ENCODE assay signal across 22 cellular contexts in the genomic region with DNA sequence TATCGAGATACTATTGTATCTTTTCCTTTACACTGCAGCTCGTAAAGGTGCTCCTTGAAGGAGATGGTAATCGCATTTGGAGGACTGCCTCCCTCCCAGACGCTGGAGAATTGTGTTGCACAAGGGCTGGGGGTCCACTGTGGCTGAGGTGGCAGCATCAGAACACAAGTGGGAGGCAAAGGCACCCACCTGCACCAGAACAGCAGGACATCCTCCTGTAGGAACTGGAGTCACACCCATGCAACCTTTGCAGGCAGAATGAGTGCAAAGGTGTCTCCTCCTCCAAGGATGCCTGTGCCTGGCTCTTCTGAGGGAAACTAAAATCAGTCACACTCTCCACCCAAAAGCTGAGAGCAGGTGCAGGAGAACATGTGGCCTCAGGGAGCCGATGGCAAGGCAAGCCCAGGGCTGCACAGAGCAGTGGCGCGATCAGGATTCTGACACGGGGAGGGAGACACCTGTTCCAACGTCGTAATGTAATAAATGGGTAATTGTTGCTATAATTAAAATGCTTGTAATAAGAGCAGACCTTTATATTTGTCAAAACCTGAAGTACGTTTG.
"Had no signal": no experiment of that assay in that cellular context is flagged by ENCODE, and none has a peak within 500 bp of the region (broad histone marks: within the 10 kb centered on the region; RNA-seq: fewer than 3 reads in every experiment).

No MANE protein-coding gene starts in this region.

- H3K4me2 ChIP-seq: neural progenitor cell, smooth muscle cell had no signal

- H3K9me3 Mint-ChIP-seq: immature natural killer cell; natural killer cell; stimulated activated effector memory CD8-positive, alpha-beta T cell treated with anti-CD3 and anti-CD28 coated beads, Interleukin-12 subunit alpha, Interleukin-12 subunit beta, amount 100 ng/mL, for 72 hours; type B pancreatic cell had no signal

- ATAC-seq: left lung; natural killer cell; sciatic nerve; stimulated activated effector memory CD8-positive, alpha-beta T cell treated with anti-CD3 and anti-CD28 coated beads, Interleukin-12 subunit alpha, Interleukin-12 subunit beta, amount 100 ng/mL, for 72 hours had no signal

- H3K4me1 ChIP-seq: left lung, neural progenitor cell, prostate gland, right atrium auricular region, testis, tibial artery had no signal

- H2AFZ ChIP-seq: neural progenitor cell had no signal

- H3K27me3 ChIP-seq: neural progenitor cell, right atrium auricular region, testis, tibial artery had no signal

- H3K27ac Mint-ChIP-seq: immature natural killer cell; natural killer cell; stimulated activated effector memory CD8-positive, alpha-beta T cell treated with anti-CD3 and anti-CD28 coated beads, Interleukin-12 subunit alpha, Interleukin-12 subunit beta, amount 100 ng/mL, for 72 hours; type B pancreatic cell had no signal

- H3K27ac ChIP-seq: dorsolateral prefrontal cortex, left lung, neural progenitor cell, prostate gland, right atrium auricular region, testis, tibial artery had no signal

- H3K4me3 ChIP-seq: dorsolateral prefrontal cortex, left lung, neural progenitor cell, prostate gland, right atrium auricular region, smooth muscle cell, testis, tibial artery had no signal

- H3K9me3 ChIP-seq: left lung, prostate gland, right atrium auricular region, testis, tibial artery had no signal

- H3K4me1 Mint-ChIP-seq: immature natural killer cell; natural killer cell; stimulated activated effector memory CD8-positive, alpha-beta T cell treated with anti-CD3 and anti-CD28 coated beads, Interleukin-12 subunit alpha, Interleukin-12 subunit beta, amount 100 ng/mL, for 72 hours had no signal

- H3K4me3 Mint-ChIP-seq: immature natural killer cell; natural killer cell; neural progenitor cell; stimulated activated effector memory CD8-positive, alpha-beta T cell treated with anti-CD3 and anti-CD28 coated beads, Interleukin-12 subunit alpha, Interleukin-12 subunit beta, amount 100 ng/mL, for 72 hours; type B pancreatic cell had no signal

- H3K9ac ChIP-seq: neural progenitor cell had no signal

- DNase-seq: dorsolateral prefrontal cortex; effector CD4-positive, alpha-beta T cell; hypothalamus; immature natural killer cell; left lung; mesenchymal stem cell; midbrain; natural killer cell; stimulated activated CD4-positive, alpha-beta T cell treated with anti-CD3 and anti-CD28 coated beads, Interleukin-12 subunit alpha, Interleukin-12 subunit beta, amount 100 ng/mL, for 4 hours; stimulated activated CD4-positive, alpha-beta T cell treated with anti-CD3 and anti-CD28 coated beads, Interleukin-1b, Interleukin-23, amount 100 ng/mL, for 48 hours; stimulated activated CD4-positive, alpha-beta T cell treated with anti-CD3 and anti-CD28 coated beads, Interleukin-4, amount 100 ng/mL, for 24 hours; stimulated activated naive CD4-positive, alpha-beta T cell treated with Interleukin-2 at 50 U/mL for 16 hours; substantia nigra; testis; tibial artery had no signal

- H3K36me3 ChIP-seq: left lung, neural progenitor cell, prostate gland, right atrium auricular region, tibial artery had no signal

- H3K36me3 Mint-ChIP-seq: immature natural killer cell; natural killer cell; stimulated activated effector memory CD8-positive, alpha-beta T cell treated with anti-CD3 and anti-CD28 coated beads, Interleukin-12 subunit alpha, Interleukin-12 subunit beta, amount 100 ng/mL, for 72 hours; type B pancreatic cell had no signal
